ENCODE assay signal across 15 cellular contexts in genomic region chr17:35160354-35161201, GRCh38. TPM values are rescaled to one million over a fixed set of nuclear protein-coding genes. Genes with fewer than 3 reads are reported as not detected.
DNase-seq lines count a peak whose midpoint lies in the region; ATAC-seq and TF ChIP-seq lines count a peak whose summit lies in the region.
"Had no signal": no experiment of that assay in that cellular context is flagged by ENCODE, and none has a peak within 500 bp of the region (broad histone marks: within the 10 kb centered on the region; RNA-seq: fewer than 3 reads in every experiment).

No MANE protein-coding gene starts in this region.

- peaks cover 7% of the 10 kb centered on the region for H3K36me3 Mint-ChIP-seq in activated naive CD8-positive, alpha-beta T cell treated with anti-CD3 and anti-CD28 coated beads, Interleukin-2, amount 10 ng/mL, durations not matched to agents 7 days and 5 days
- H3K36me3 Mint-ChIP-seq: CD14-positive monocyte had no signal

- peak; percentile 57 for ATAC-seq in activated naive CD8-positive, alpha-beta T cell treated with anti-CD3 and anti-CD28 coated beads, Interleukin-2, amount 10 ng/mL, durations not matched to agents 7 days and 5 days (ENCODE audit: low read depth)
- ATAC-seq in HG03025 (IDR thresholded peaks at IDR 0.05; ENCODE audit: low FRiP score, unreplicated experiment) (no peak), HG02840 (IDR thresholded peaks at IDR 0.05; ENCODE audit: low FRiP score, unreplicated experiment) (no peak)

- POLR2A ChIA-PET in activated naive CD8-positive, alpha-beta T cell treated with anti-CD3 and anti-CD28 coated beads, Interleukin-2, amount 10 ng/mL, durations not matched to agents 7 days and 5 days (lab: Charles Lee) = interaction anchor here (0.6 to 2.3 kb wide), 7 partner anchors 14 to 113 kb away, joined by 3 to 11 read pairs (median 3); partner anchors contain the start of gene SLFN5
- POLR2A ChIA-PET in A673 (lab: Charles Lee; ENCODE audit: low non-redundant PET) = no interaction called here

- TF ChIP-seq CTCF in A673 (conservative IDR thresholded peaks at IDR 0.05; ENCODE audit: low read depth, low read length) = no peak

- BruUV-seq in A673 (replicated peaks; lab: Mats Ljungman, UMichigan) = no TSS peak

- DNase-seq in SW480 (ENCODE audit: low spot score) (peak; percentile 48), A673 (ENCODE audit: low spot score) (no peak)
- peak; percentile 47 for DNase-seq in activated CD4-positive, alpha-beta T cell treated with anti-CD3 and anti-CD28 coated beads, Interleukin-2, amount 50 U/mL, for 1 hour
- DNase-seq in activated naive CD8-positive, alpha-beta T cell treated with anti-CD3 and anti-CD28 coated beads, Interleukin-2, amount 10 ng/mL, durations not matched to agents 7 days and 5 days = no peak
- DNase-seq in stimulated activated CD4-positive, alpha-beta T cell treated with anti-CD3 and anti-CD28 coated beads, Interleukin-4, amount 100 ng/mL, for 1 hour = peak; percentile 26
- DNase-seq: activated CD4-positive, CD25-positive, alpha-beta regulatory T cell treated with anti-CD3 and anti-CD28 coated beads, Interleukin-2, amount 50 U/mL, for 72 hours; NCI-H187; SJCRH30 had no signal

- intact Hi-C loops in A673 (cut with micrococcal nuclease; ENCODE audit: unreplicated experiment) = no loop called here

- CTCF ChIA-PET in A673 (lab: Charles Lee) = no interaction called here

- H3K27me3 Mint-ChIP-seq in activated naive CD8-positive, alpha-beta T cell treated with anti-CD3 and anti-CD28 coated beads, Interleukin-2, amount 10 ng/mL, durations not matched to agents 7 days and 5 days = no peaks in the 10 kb centered on the region

- H3K27ac ChIP-seq in A673 (ENCODE audit: low read depth, low read length, poor library complexity, severe bottlenecking) = no peak overlapping the region
- H3K27ac ChIP-seq: foreskin keratinocyte, SJCRH30 had no signal

- no peaks in the 10 kb centered on the region for H3K9me3 Mint-ChIP-seq in activated naive CD8-positive, alpha-beta T cell treated with anti-CD3 and anti-CD28 coated beads, Interleukin-2, amount 10 ng/mL, durations not matched to agents 7 days and 5 days

- no peaks in the 10 kb centered on the region for H3K36me3 ChIP-seq in A673 (ENCODE audit: insufficient read depth, low read length, poor library complexity, severe bottlenecking)
- H3K36me3 ChIP-seq: SJCRH30 had no signal

- peak overlapping the region; percentile 62 for H3K4me3 Mint-ChIP-seq in activated naive CD8-positive, alpha-beta T cell treated with anti-CD3 and anti-CD28 coated beads, Interleukin-2, amount 10 ng/mL, durations not matched to agents 7 days and 5 days
- H3K4me3 Mint-ChIP-seq: CD14-positive monocyte had no signal

- peaks cover 37% of the 10 kb centered on the region for H3K4me1 Mint-ChIP-seq in activated naive CD8-positive, alpha-beta T cell treated with anti-CD3 and anti-CD28 coated beads, Interleukin-2, amount 10 ng/mL, durations not matched to agents 7 days and 5 days

- H3K4me1 ChIP-seq in A673 (ENCODE audit: insufficient read depth, low read length, poor library complexity, severe bottlenecking) = no peaks in the 10 kb centered on the region
- H3K4me1 ChIP-seq: SJCRH30 had no signal

- peak overlapping the region; percentile 85 for H3K27ac Mint-ChIP-seq in activated naive CD8-positive, alpha-beta T cell treated with anti-CD3 and anti-CD28 coated beads, Interleukin-2, amount 10 ng/mL, durations not matched to agents 7 days and 5 days

- no peaks in the 10 kb centered on the region for H3K27me3 ChIP-seq in A673 (replicated peaks; ENCODE audit: insufficient read depth, low read depth, low read length, poor library complexity)
- H3K27me3 ChIP-seq: foreskin keratinocyte had no signal

- no peak overlapping the region for H3K4me3 ChIP-seq in A673 (ENCODE audit: low read depth, low read length, poor library complexity, severe bottlenecking)
- H3K4me3 ChIP-seq: SJCRH30 had no signal

- no peaks in the 10 kb centered on the region for H3K9me3 ChIP-seq in A673 (ENCODE audit: low read depth, low read length, poor library complexity, severe bottlenecking)
- H3K9me3 ChIP-seq: SJCRH30 had no signal

RNA-seq across cellular contexts. Expression of gene UNC45B, which starts 13.0 kb away (rescaled TPM):
- under 1 TPM; 0.14 to 0.20 TPM for total RNA-seq in activated naive CD8-positive, alpha-beta T cell treated with anti-CD3 and anti-CD28 coated beads, Interleukin-2, amount 10 ng/mL, durations not matched to agents 7 days and 5 days
- total RNA-seq in A673 (2021) = not detected in 2 replicates
- total RNA-seq: foreskin keratinocyte, pulmonary artery endothelial cell, temporal lobe had no signal

RNA-seq across cellular contexts. Expression of gene NLE1, which starts 18.5 kb away (rescaled TPM):
- total RNA-seq in activated naive CD8-positive, alpha-beta T cell treated with anti-CD3 and anti-CD28 coated beads, Interleukin-2, amount 10 ng/mL, durations not matched to agents 7 days and 5 days = 10 to 100 TPM; 13.4 to 17.4 TPM
- 18.1 and 23.3 TPM in 2 replicates for total RNA-seq in A673 (2021)

RNA-seq across cellular contexts. Expression of gene SLC35G3, which starts 33.6 kb away (rescaled TPM):
- total RNA-seq in activated naive CD8-positive, alpha-beta T cell treated with anti-CD3 and anti-CD28 coated beads, Interleukin-2, amount 10 ng/mL, durations not matched to agents 7 days and 5 days = not detected
- total RNA-seq in A673 (2021) = not detected in 2 replicates
- total RNA-seq: astrocyte, foreskin keratinocyte, pulmonary artery endothelial cell, SJCRH30, temporal lobe had no signal

RNA-seq across cellular contexts. Expression of gene FNDC8, which starts 39.2 kb away (rescaled TPM):
- not detected for total RNA-seq in activated naive CD8-positive, alpha-beta T cell treated with anti-CD3 and anti-CD28 coated beads, Interleukin-2, amount 10 ng/mL, durations not matched to agents 7 days and 5 days
- not detected in 2 replicates for total RNA-seq in A673 (2021)
- total RNA-seq: astrocyte, foreskin keratinocyte, pulmonary artery endothelial cell, SJCRH30, temporal lobe had no signal

RNA-seq across cellular contexts. Expression of gene RAD51D, which starts 40.9 kb away (rescaled TPM):
- total RNA-seq in activated naive CD8-positive, alpha-beta T cell treated with anti-CD3 and anti-CD28 coated beads, Interleukin-2, amount 10 ng/mL, durations not matched to agents 7 days and 5 days = 10 to 100 TPM; 27.3 to 33.8 TPM
- 10.2 and 12.1 TPM in 2 replicates for total RNA-seq in A673 (2021)

Comparison
In these comparisons a context has a peak if more than half of its experiments do, and no peak if none do; other contexts are left out.
1. DNase-seq: peak in SW480 (single experiment), activated CD4-positive, alpha-beta T cell treated with anti-CD3 and anti-CD28 coated beads, Interleukin-2, amount 50 U/mL, for 1 hour (single experiment) and stimulated activated CD4-positive, alpha-beta T cell treated with anti-CD3 and anti-CD28 coated beads, Interleukin-4, amount 100 ng/mL, for 1 hour (single experiment); none in activated naive CD8-positive, alpha-beta T cell treated with anti-CD3 and anti-CD28 coated beads, Interleukin-2, amount 10 ng/mL, durations not matched to agents 7 days and 5 days (single experiment) and A673 (single experiment).